ENCODE assay signal across 10 cellular contexts in genomic region chrX:72107320-72107719, GRCh38. TPM values are rescaled to one million over a fixed set of nuclear protein-coding genes. Genes with fewer than 3 reads are reported as not detected.
A peak's percentile ranks its signal among the peaks of the same experiment; 100 is the strongest.
DNase-seq lines count a peak whose midpoint lies in the region; ATAC-seq and TF ChIP-seq lines count a peak whose summit lies in the region.
"Had no signal": no experiment of that assay in that cellular context is flagged by ENCODE, and none has a peak within 500 bp of the region (broad histone marks: within the 10 kb centered on the region; RNA-seq: fewer than 3 reads in every experiment).

No MANE protein-coding gene starts in this region.

- no peaks in the 10 kb centered on the region for H3K27me3 ChIP-seq in transverse colon
- H3K27me3 ChIP-seq: SJSA1 had no signal

- in situ Hi-C loops in transverse colon (cut with MboI; ENCODE audit: low pct_ligation_motif_present in 1 of 4, low pct_unique_long_range_greater_than_20kb in 1 of 4, low sequenced_read_pairs in 3 of 4): no loop called here

- no peaks in the 10 kb centered on the region for H3K36me3 ChIP-seq in transverse colon
- H3K36me3 ChIP-seq: SJSA1 had no signal

- TF ChIP-seq CTCF in epithelial cell of esophagus (IDR thresholded peaks at IDR 0.05; ENCODE audit: insufficient read depth, low read depth, low read length, missing control alignments) (no peak), transverse colon (IDR thresholded peaks at IDR 0.05) (no peak)

- no peak for TF ChIP-seq EP300 in transverse colon (IDR thresholded peaks at IDR 0.05; ENCODE audit: low read depth)

- H3K4me3 ChIP-seq in epithelial cell of esophagus (ENCODE audit: low read length): no peak overlapping the region
- H3K4me3 ChIP-seq in transverse colon: no peak overlapping the region
- H3K4me3 ChIP-seq: SJSA1 had no signal

- H3K4me1 ChIP-seq in transverse colon: no peaks in the 10 kb centered on the region
- H3K4me1 ChIP-seq: SJSA1 had no signal

- H3K27ac ChIP-seq in transverse colon: no peak overlapping the region
- H3K27ac ChIP-seq: SJSA1 had no signal

- H3K9me3 ChIP-seq in transverse colon: no peaks in the 10 kb centered on the region
- H3K9me3 ChIP-seq: SJSA1 had no signal

- intact Hi-C loops in transverse colon (cut with DNase I; ENCODE audit: low total_unique reads): no loop called here

- WGBS in transverse colon (ENCODE audit: low coverage in 1 of 2), 2 donors: 59% methylated on average over 6 of the region's 6 CpGs; no CpG with 5 or more reads in 1 of the 2 donors

- ATAC-seq in HG03135 (IDR thresholded peaks at IDR 0.05; ENCODE audit: unreplicated experiment): no peak

- no peak for TF ChIP-seq POLR2A in transverse colon (IDR thresholded peaks at IDR 0.05)

- DNase-seq in activated CD4-positive, alpha-beta T cell treated with anti-CD3 and anti-CD28 coated beads for 48 hours: peak; percentile 7
- DNase-seq in activated CD4-positive, alpha-beta T cell treated with anti-CD3 and anti-CD28 coated beads, Interleukin-2, amount 50 U/mL, for 48 hours: no peak
- DNase-seq in RPMI7951 (ENCODE audit: low read depth): peak; percentile 86
- peak; percentile 84 for DNase-seq in epithelial cell of esophagus (ENCODE audit: low read depth)
- DNase-seq in renal cortical epithelial cell (ENCODE audit: low read depth): peak; percentile 59
- no peak for DNase-seq in stimulated activated CD4-positive, alpha-beta T cell treated with anti-CD3 and anti-CD28 coated beads, Interleukin-4, amount 100 ng/mL, for 1 hour
- DNase-seq in transverse colon: no peak
- DNase-seq: NCI-H1417 had no signal

RNA-seq across cellular contexts. Expression of gene RTL5, which starts 24.4 kb away (rescaled TPM):
- 0.78 and 1.2 TPM in 2 replicates for total RNA-seq in RPMI7951 (2014; rRNA removed; shearing (Covaris generic))
- total RNA-seq in renal cortical epithelial cell (0.17 and 3.9 TPM in 2 replicates), transverse colon (1 to 10 TPM; 1.3 to 6.0 (median 2.5) TPM)

Comparison
In these comparisons a context has a peak if more than half of its experiments do, and no peak if none do; other contexts are left out.
1. DNase-seq: peak in activated CD4-positive, alpha-beta T cell treated with anti-CD3 and anti-CD28 coated beads for 48 hours (single experiment), RPMI7951 (single experiment), epithelial cell of esophagus (single experiment) and renal cortical epithelial cell (single experiment); none in activated CD4-positive, alpha-beta T cell treated with anti-CD3 and anti-CD28 coated beads, Interleukin-2, amount 50 U/mL, for 48 hours (0 of 2), stimulated activated CD4-positive, alpha-beta T cell treated with anti-CD3 and anti-CD28 coated beads, Interleukin-4, amount 100 ng/mL, for 1 hour (single experiment) and transverse colon (single experiment).